ENCODE assay signal across 8 cellular contexts in genomic region chr3:184337981-184338380, GRCh38. TPM values are rescaled to one million over a fixed set of nuclear protein-coding genes. Genes with fewer than 3 reads are reported as not detected.
DNase-seq lines count a peak whose midpoint lies in the region; ATAC-seq and TF ChIP-seq lines count a peak whose summit lies in the region.

No MANE protein-coding gene starts in this region.

- POLR2A ChIA-PET in RWPE1 (lab: Yijun Ruan, JAX; ENCODE audit: low non-redundant PET) = no interaction called here

- DNase-seq in RWPE1 (ENCODE audit: low spot score) (no peak), fibroblast of the aortic adventitia (ENCODE audit: low read depth) (no peak), progenitor cell of endocrine pancreas (ENCODE audit: low spot score, unreplicated experiment) (no peak), occipital lobe (lab: John Stamatoyannopoulos, UW) (no peak), DMS153 treated with DMSO at 0.1 percent for 48 hours (lab: John Stamatoyannopoulos, UW; ENCODE audit: unreplicated experiment) (no peak)
- DNase-seq in stimulated activated naive CD4-positive, alpha-beta T cell treated with Interleukin-2 at 50 U/mL for 16 hours (lab: John Stamatoyannopoulos, UW) = no peak

- H3K9me3 Mint-ChIP-seq in progenitor cell of endocrine pancreas (ENCODE audit: low read depth) = no peaks in the 10 kb centered on the region

- peaks cover 17% of the 10 kb centered on the region for H3K36me3 Mint-ChIP-seq in progenitor cell of endocrine pancreas (ENCODE audit: insufficient read depth)

- peaks cover 15% of the 10 kb centered on the region for H3K27me3 Mint-ChIP-seq in progenitor cell of endocrine pancreas

- peak overlapping the region; percentile 18 for H3K4me3 Mint-ChIP-seq in progenitor cell of endocrine pancreas (ENCODE audit: low read depth)

- H3K27ac ChIP-seq in C4-2B (peak overlapping the region; percentile 81), RWPE1 (peak overlapping the region; percentile 94)

- H3K4me1 Mint-ChIP-seq in progenitor cell of endocrine pancreas (ENCODE audit: low read depth) = peaks cover 15% of the 10 kb centered on the region

- CTCF ChIA-PET in RWPE1 (lab: Yijun Ruan, JAX) = interaction anchor here (0.6 to 1.3 kb wide), 3 partner anchors 17 to 246 kb away, joined by 3 read pairs; no protein-coding TSS in a partner anchor

- no peak overlapping the region for H3K27ac Mint-ChIP-seq in progenitor cell of endocrine pancreas

- no peak for ATAC-seq in HG02571 (IDR thresholded peaks at IDR 0.05; ENCODE audit: unreplicated experiment)

- H3K4me3 ChIP-seq in fibroblast of the aortic adventitia (ENCODE audit: low read depth, low read length) = peak overlapping the region; percentile 77

- TF ChIP-seq CTCF in C4-2B (conservative IDR thresholded peaks at IDR 0.05) (no peak), RWPE1 (conservative IDR thresholded peaks at IDR 0.05; ENCODE audit: low read depth) (no peak), fibroblast of the aortic adventitia (IDR thresholded peaks at IDR 0.05; ENCODE audit: insufficient read depth, low read length) (no peak), progenitor cell of endocrine pancreas (IDR thresholded peaks at IDR 0.05; ENCODE audit: unreplicated experiment) (no peak)

RNA-seq across cellular contexts. Expression of gene FAM131A, which starts 0.6 kb away (rescaled TPM):
- total RNA-seq in fibroblast of the aortic adventitia (ENCODE audit: low replicate concordance) (14.0 and 19.1 TPM in 2 replicates), progenitor cell of endocrine pancreas (15.4 and 17.3 TPM in 2 replicates), occipital lobe (61.6 TPM)

RNA-seq across cellular contexts. Expression of gene CLCN2, which starts 23.4 kb away (rescaled TPM):
- total RNA-seq in fibroblast of the aortic adventitia (ENCODE audit: low replicate concordance) = 5.9 and 6.2 TPM in 2 replicates
- 21.9 and 22.4 TPM in 2 replicates for total RNA-seq in progenitor cell of endocrine pancreas
- total RNA-seq in occipital lobe = 8.4 TPM

RNA-seq across cellular contexts. Expression of gene POLR2H, which starts 23.5 kb away (rescaled TPM):
- 70.1 and 127 TPM in 2 replicates for total RNA-seq in fibroblast of the aortic adventitia (ENCODE audit: low replicate concordance)
- total RNA-seq in progenitor cell of endocrine pancreas = 89.3 and 90.5 TPM in 2 replicates
- 27.6 TPM for total RNA-seq in occipital lobe

RNA-seq across cellular contexts. Expression of gene EIF4G1, which starts 23.6 kb away (rescaled TPM):
- total RNA-seq in fibroblast of the aortic adventitia (ENCODE audit: low replicate concordance) = 234 and 292 TPM in 2 replicates
- 333 and 341 TPM in 2 replicates for total RNA-seq in progenitor cell of endocrine pancreas
- total RNA-seq in occipital lobe = 77.8 TPM

RNA-seq across cellular contexts. Expression of gene PSMD2, which starts 38.9 kb away (rescaled TPM):
- total RNA-seq in fibroblast of the aortic adventitia (ENCODE audit: low replicate concordance) (129 and 333 TPM in 2 replicates), progenitor cell of endocrine pancreas (259 and 269 TPM in 2 replicates), occipital lobe (244 TPM)
